In the genomic region with DNA sequence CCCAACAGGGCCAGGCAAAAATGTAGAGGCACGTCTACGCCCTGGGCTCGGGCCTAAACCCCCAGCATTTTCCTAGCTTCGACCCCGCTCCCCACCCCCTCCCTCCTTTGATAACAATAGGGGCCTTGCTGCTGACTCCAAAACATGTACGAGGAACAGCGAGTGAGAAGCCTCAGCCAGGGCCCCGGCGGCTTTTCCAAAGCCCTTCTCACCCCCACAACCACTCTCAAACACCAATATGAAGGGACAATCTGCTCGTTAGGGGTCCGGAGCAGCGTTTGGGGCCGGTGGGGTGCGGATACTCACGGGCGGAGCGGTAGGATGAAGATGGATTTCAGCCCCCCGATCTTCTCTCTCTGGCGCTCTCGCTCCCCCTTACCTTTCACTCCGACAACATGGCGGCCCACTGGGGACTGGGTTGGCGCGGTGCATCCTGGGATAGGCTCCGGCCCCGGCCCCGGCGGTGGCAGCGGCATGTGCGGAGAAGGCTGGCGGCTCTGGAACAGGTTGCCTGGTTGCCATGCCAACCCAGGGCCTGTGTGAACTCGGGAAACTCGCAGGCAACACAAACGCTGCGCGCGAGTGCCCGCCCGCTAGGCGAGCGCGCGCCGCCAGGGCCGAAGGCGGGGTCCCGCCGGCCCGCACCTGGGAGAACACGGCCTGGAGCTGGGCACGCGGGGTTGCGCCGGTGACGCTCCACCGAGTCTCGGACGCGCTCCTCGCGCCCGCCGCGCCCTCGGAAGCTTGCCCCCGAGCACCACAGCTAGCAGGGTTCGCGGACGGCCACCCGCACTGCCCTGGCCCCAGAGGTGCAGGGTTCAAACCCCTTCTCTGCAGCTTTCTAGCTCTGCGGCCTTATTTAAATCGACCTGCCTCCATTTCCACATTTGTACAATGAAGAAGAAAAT, we compare ENCODE assay signal across 8 cellular contexts. TPM values are rescaled to one million over a fixed set of nuclear protein-coding genes. Genes with fewer than 3 reads are reported as not detected.
DNase-seq lines count a peak whose midpoint lies in the region; TF ChIP-seq lines count a peak whose summit lies in the region.

A gene with protein sequence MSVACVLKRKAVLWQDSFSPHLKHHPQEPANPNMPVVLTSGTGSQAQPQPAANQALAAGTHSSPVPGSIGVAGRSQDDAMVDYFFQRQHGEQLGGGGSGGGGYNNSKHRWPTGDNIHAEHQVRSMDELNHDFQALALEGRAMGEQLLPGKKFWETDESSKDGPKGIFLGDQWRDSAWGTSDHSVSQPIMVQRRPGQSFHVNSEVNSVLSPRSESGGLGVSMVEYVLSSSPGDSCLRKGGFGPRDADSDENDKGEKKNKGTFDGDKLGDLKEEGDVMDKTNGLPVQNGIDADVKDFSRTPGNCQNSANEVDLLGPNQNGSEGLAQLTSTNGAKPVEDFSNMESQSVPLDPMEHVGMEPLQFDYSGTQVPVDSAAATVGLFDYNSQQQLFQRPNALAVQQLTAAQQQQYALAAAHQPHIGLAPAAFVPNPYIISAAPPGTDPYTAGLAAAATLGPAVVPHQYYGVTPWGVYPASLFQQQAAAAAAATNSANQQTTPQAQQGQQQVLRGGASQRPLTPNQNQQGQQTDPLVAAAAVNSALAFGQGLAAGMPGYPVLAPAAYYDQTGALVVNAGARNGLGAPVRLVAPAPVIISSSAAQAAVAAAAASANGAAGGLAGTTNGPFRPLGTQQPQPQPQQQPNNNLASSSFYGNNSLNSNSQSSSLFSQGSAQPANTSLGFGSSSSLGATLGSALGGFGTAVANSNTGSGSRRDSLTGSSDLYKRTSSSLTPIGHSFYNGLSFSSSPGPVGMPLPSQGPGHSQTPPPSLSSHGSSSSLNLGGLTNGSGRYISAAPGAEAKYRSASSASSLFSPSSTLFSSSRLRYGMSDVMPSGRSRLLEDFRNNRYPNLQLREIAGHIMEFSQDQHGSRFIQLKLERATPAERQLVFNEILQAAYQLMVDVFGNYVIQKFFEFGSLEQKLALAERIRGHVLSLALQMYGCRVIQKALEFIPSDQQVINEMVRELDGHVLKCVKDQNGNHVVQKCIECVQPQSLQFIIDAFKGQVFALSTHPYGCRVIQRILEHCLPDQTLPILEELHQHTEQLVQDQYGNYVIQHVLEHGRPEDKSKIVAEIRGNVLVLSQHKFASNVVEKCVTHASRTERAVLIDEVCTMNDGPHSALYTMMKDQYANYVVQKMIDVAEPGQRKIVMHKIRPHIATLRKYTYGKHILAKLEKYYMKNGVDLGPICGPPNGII (minus strand): TSS at position 408 of the 908 bp plus-strand sequence. CDS start 6,151 bp downstream, outside the sequence.

- H3K9me3 Mint-ChIP-seq in neural progenitor cell = no peaks in the 10 kb centered on the region

- H3K4me3 ChIP-seq in HAP-1 (peak within 1 kb of the TSS; percentile 77), MM.1S (ENCODE audit: low read length) (peak within 1 kb of the TSS; percentile 98), foreskin fibroblast (ENCODE audit: low read depth in 1 of 2, low read length in 2 of 2) (peak within 1 kb of the TSS; percentile 90 to 98), neural progenitor cell (peak within 1 kb of the TSS; percentile 76)

- peaks cover 19% of the 10 kb centered on the region for H3K4me1 Mint-ChIP-seq in neural progenitor cell

- no peaks in the 10 kb centered on the region for H3K27me3 ChIP-seq in HAP-1 (ENCODE audit: low read depth)
- no peaks in the 10 kb centered on the region for H3K27me3 ChIP-seq in MM.1S (replicated peaks; ENCODE audit: insufficient read depth, low read length)
- H3K27me3 ChIP-seq in neural progenitor cell = no peaks in the 10 kb centered on the region

- H3K9ac ChIP-seq in MM.1S (ENCODE audit: low read length) = peak within 1 kb of the TSS; percentile 100
- peak within 1 kb of the TSS; percentile 99 for H3K9ac ChIP-seq in neural progenitor cell

- DNase-seq in G401 (ENCODE audit: low spot score) (peak; percentile 97), HAP-1 (ENCODE audit: low spot score in 2 of 2) (peak; percentile 98 to 100), MM.1S (peak; percentile 99), SIG-M5 (lab: John Stamatoyannopoulos, UW) (peak; percentile 72), activated gamma-delta T cell treated with Interleukin-2 at 50 U/mL for 16 hours (peak; percentile 97), foreskin fibroblast (peak; percentile 98 to 100), neural progenitor cell (ENCODE audit: low spot score) (peak; percentile 100), stromal cell of bone marrow (ENCODE audit: low read depth) (peak; percentile 91)

- H4K20me1 ChIP-seq in MM.1S (ENCODE audit: insufficient read depth, low read length) = peaks cover 35% of the 10 kb centered on the region
- peaks cover 38% of the 10 kb centered on the region for H4K20me1 ChIP-seq in neural progenitor cell (ENCODE audit: low read depth)

- peak within 1 kb of the TSS; percentile 97 for H2AFZ ChIP-seq in MM.1S (ENCODE audit: low read length)
- H2AFZ ChIP-seq in neural progenitor cell (replicated peaks) = peak within 1 kb of the TSS; percentile 100

- H3F3A ChIP-seq in MM.1S (ENCODE audit: insufficient read depth, low read length) (peaks cover 20% of the 10 kb centered on the region), neural progenitor cell (ENCODE audit: low read depth) (peaks cover 21% of the 10 kb centered on the region)

- H3K9me3 ChIP-seq in HAP-1 (no peaks in the 10 kb centered on the region), MM.1S (replicated peaks; ENCODE audit: insufficient read depth, low read length) (no peaks in the 10 kb centered on the region), neural progenitor cell (ENCODE audit: low read depth) (no peaks in the 10 kb centered on the region)

- H3K4me2 ChIP-seq in MM.1S (ENCODE audit: low read depth, low read length) (peak within 1 kb of the TSS; percentile 98), neural progenitor cell (peak within 1 kb of the TSS; percentile 96)

- H3K27me3 Mint-ChIP-seq in neural progenitor cell (ENCODE audit: insufficient read depth, low read depth) = peaks cover 8% of the 10 kb centered on the region

- H3K36me3 ChIP-seq in HAP-1 (replicated peaks) (peaks cover 10% of the 10 kb centered on the region), MM.1S (replicated peaks; ENCODE audit: insufficient read depth, low read length) (no peaks in the 10 kb centered on the region), neural progenitor cell (no peaks in the 10 kb centered on the region)

- in situ Hi-C loops in G401 (cut with HindIII; ENCODE audit: low sequenced_read_pairs) (no loop called here), HAP-1 (cut with MboI; ENCODE audit: low sequenced_read_pairs) (no loop called here)

- H3K27ac ChIP-seq in MM.1S (ENCODE audit: low read length) (peak within 1 kb of the TSS; percentile 95), neural progenitor cell (peak within 1 kb of the TSS; percentile 100)

- H3K79me2 ChIP-seq in MM.1S (ENCODE audit: low read length) = peaks cover 50% of the 10 kb centered on the region
- H3K79me2 ChIP-seq in neural progenitor cell (ENCODE audit: low read depth) = peaks cover 49% of the 10 kb centered on the region

- peak within 1 kb of the TSS; percentile 100 for H3K27ac Mint-ChIP-seq in neural progenitor cell

- H3K9me2 ChIP-seq in MM.1S (replicated peaks; ENCODE audit: insufficient read depth, low read length) = no peaks in the 10 kb centered on the region

- TF ChIP-seq CTCF in MM.1S (IDR thresholded peaks at IDR 0.05; ENCODE audit: low read length) (no peak), foreskin fibroblast (IDR thresholded peaks at IDR 0.05; ENCODE audit: low read depth, low read length) (no peak), neural progenitor cell (IDR thresholded peaks at IDR 0.05) (peak; percentile 9)

- peak within 1 kb of the TSS; percentile 100 for H3K4me3 Mint-ChIP-seq in neural progenitor cell

- H3K4me1 ChIP-seq in HAP-1 (peaks cover 17% of the 10 kb centered on the region), MM.1S (ENCODE audit: low read length) (peaks cover 8% of the 10 kb centered on the region; the same call in 1 of the 2 replicates), neural progenitor cell (peaks cover 21% of the 10 kb centered on the region)

- peaks cover 4% of the 10 kb centered on the region for H3K36me3 Mint-ChIP-seq in neural progenitor cell

RNA-seq across cellular contexts. Expression of the gene that starts here (rescaled TPM):
- total RNA-seq in G401 (2014; rRNA removed; shearing (Covaris generic)) = 43.0 and 64.4 TPM in 2 replicates
- 130 and 143 TPM in 2 replicates for total RNA-seq in neural progenitor cell (ENCODE audit: low replicate concordance)

Comparison
In these comparisons a context has a peak if more than half of its experiments do, and no peak if none do; other contexts are left out.
1. Peak in every context shown above with its lines: DNase-seq, H3K4me3 ChIP-seq and H3K27ac ChIP-seq.